Comparison of ENCODE assay signal across 12 cellular contexts in the genomic region with DNA sequence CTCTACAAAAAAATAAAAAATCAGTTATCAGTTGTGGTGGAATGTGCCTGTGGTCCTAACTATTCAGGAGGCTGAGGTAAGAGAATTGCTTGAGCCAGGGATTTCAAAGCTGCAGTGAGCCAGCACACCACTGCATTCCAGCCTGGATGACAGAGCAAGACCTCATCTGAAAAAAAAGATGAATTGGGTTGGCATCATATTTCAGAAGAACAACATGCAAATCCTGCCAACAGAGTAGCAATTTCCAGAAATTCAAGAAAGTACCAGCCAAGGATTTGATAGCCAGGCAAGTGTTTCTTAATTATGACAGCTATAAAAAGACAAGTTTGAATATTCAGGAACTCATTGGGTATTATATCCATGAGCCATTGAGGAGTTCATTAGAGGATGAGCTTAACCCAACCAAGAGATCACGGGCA.
DNase-seq lines count a peak whose midpoint lies in the region; ATAC-seq, FAIRE-seq and TF ChIP-seq lines count a peak whose summit lies in the region.
"Had no signal": no experiment of that assay in that cellular context is flagged by ENCODE, and none has a peak within 500 bp of the region (broad histone marks: within the 10 kb centered on the region; RNA-seq: fewer than 3 reads in every experiment).

No MANE protein-coding gene starts in this region.

- POLR2A ChIA-PET in BJ (lab: Charles Lee) = interaction anchor here (0.6 kb wide), 1 partner anchor 76 kb away, joined by 5 read pairs; no protein-coding TSS in a partner anchor

- H3K27ac ChIP-seq in endodermal cell (ENCODE audit: low read depth, low read length) = no peak overlapping the region
- H3K27ac ChIP-seq in small intestine (ENCODE audit: low read depth in 1 of 2, low read length in 1 of 2) = no peak overlapping the region

- H3K9me3 ChIP-seq in endodermal cell (ENCODE audit: control insufficient read depth, low read length) (no peaks in the 10 kb centered on the region), small intestine (ENCODE audit: control insufficient read depth, low read depth) (no peaks in the 10 kb centered on the region)
- H3K9me3 ChIP-seq: upper lobe of left lung had no signal

- H3K27ac Mint-ChIP-seq in endodermal cell = peak overlapping the region; percentile 6
- H3K27ac Mint-ChIP-seq in neural crest cell (ENCODE audit: unreplicated experiment) = peak overlapping the region; percentile 2

- H3K4me3 ChIP-seq in BJ (ENCODE audit: low read depth, low read length) = no peak overlapping the region
- H3K4me3 ChIP-seq in endodermal cell (ENCODE audit: low read length) = no peak overlapping the region
- H3K4me3 ChIP-seq in small intestine (ENCODE audit: low read depth in 1 of 2, low read length in 2 of 2) = no peak overlapping the region
- H3K4me3 ChIP-seq: upper lobe of left lung had no signal

- H3K4me3 Mint-ChIP-seq in endodermal cell (no peak overlapping the region), neural crest cell (no peak overlapping the region)

- H3K4me1 Mint-ChIP-seq in endodermal cell = peaks cover 5% of the 10 kb centered on the region
- H3K4me1 Mint-ChIP-seq in neural crest cell = peaks cover 19% of the 10 kb centered on the region

- TF ChIP-seq CTCF in BJ (IDR thresholded peaks at IDR 0.05; ENCODE audit: insufficient read depth, low read depth, low read length) = no peak
- TF ChIP-seq CTCF in endodermal cell (conservative IDR thresholded peaks at IDR 0.05) = no peak
- no peak for TF ChIP-seq CTCF in neural crest cell (conservative IDR thresholded peaks at IDR 0.05)

- no peaks in the 10 kb centered on the region for H3K27me3 ChIP-seq in BJ (ENCODE audit: control insufficient read depth, insufficient read depth, low read length)
- no peaks in the 10 kb centered on the region for H3K27me3 ChIP-seq in endodermal cell (ENCODE audit: control insufficient read depth, insufficient read depth, low read length, poor library complexity, severe bottlenecking)
- no peaks in the 10 kb centered on the region for H3K27me3 ChIP-seq in small intestine (ENCODE audit: control insufficient read depth in 2 of 2, insufficient read depth in 2 of 2, low read length in 2 of 2)
- H3K27me3 ChIP-seq: upper lobe of left lung had no signal

- H3K4me1 ChIP-seq in endodermal cell (ENCODE audit: control insufficient read depth, insufficient read depth, low read length) (no peaks in the 10 kb centered on the region), small intestine (ENCODE audit: control insufficient read depth in 2 of 2, insufficient read depth in 1 of 2, low read depth in 1 of 2, low read length in 1 of 2) (no peaks in the 10 kb centered on the region)

- WGBS in endodermal cell (ENCODE audit: insufficient coverage in 1 of 2, insufficient read length in 1 of 2), 2 experiments = 100% methylated on average over 1 of the region's 1 CpG; no CpG with 5 or more reads in 1 of the 2 experiments
- 95 to 100% (median 97%) methylated on average over 1 of the region's 1 CpG for WGBS in small intestine, 3 donors

- peaks cover 1% of the 10 kb centered on the region for H3K36me3 Mint-ChIP-seq in endodermal cell (ENCODE audit: low read depth)
- peaks cover 2% of the 10 kb centered on the region for H3K36me3 Mint-ChIP-seq in neural crest cell (ENCODE audit: low read depth)

- H3K27me3 Mint-ChIP-seq in endodermal cell (ENCODE audit: insufficient read depth) = no peaks in the 10 kb centered on the region
- no peaks in the 10 kb centered on the region for H3K27me3 Mint-ChIP-seq in neural crest cell (ENCODE audit: low read depth)

- H3K9ac ChIP-seq in endodermal cell (ENCODE audit: extremely low read depth, low read length, poor library complexity, severe bottlenecking) = no peak overlapping the region

- DNase-seq in BJ (ENCODE audit: low read depth) (peak; percentile 35), NCI-H446 treated with DMSO at 0.1 percent for 48 hours (lab: John Stamatoyannopoulos, UW) (peak; percentile 42), endodermal cell (no peak), neural crest cell (ENCODE audit: low read depth, low spot score) (no peak), small intestine (no peak), dermis blood vessel endothelial cell (no peak), DMS 273 treated with DMSO at 0.1 percent for 48 hours (lab: John Stamatoyannopoulos, UW) (no peak)
- DNase-seq: cortex of kidney; DMS53; stimulated activated CD4-positive, alpha-beta T cell treated with anti-CD3 and anti-CD28 coated beads, Interleukin-1b, Interleukin-23, amount 100 ng/mL, for 48 hours; upper lobe of left lung had no signal

- FAIRE-seq in small intestine (lab: Jason Lieb, UNC) = no peak

- H3K36me3 ChIP-seq in BJ (ENCODE audit: control insufficient read depth, insufficient read depth, low read length) (no peaks in the 10 kb centered on the region; the same call in 1 of the 2 replicates), endodermal cell (ENCODE audit: control insufficient read depth, insufficient read depth, low read length) (peaks cover 23% of the 10 kb centered on the region), small intestine (ENCODE audit: control insufficient read depth in 2 of 2, insufficient read depth in 2 of 2, low read length in 2 of 2) (peaks cover 0 to 2% of the 10 kb centered on the region in 2 donors)

- no peak for ATAC-seq in GM19455 (IDR thresholded peaks at IDR 0.05; ENCODE audit: unreplicated experiment)

- CTCF ChIA-PET in BJ (lab: Yijun Ruan, JAX) = interaction anchor here (1.3 kb wide), 1 partner anchor 127 kb away, joined by 5 read pairs; no protein-coding TSS in a partner anchor

- no peaks in the 10 kb centered on the region for H3K9me3 Mint-ChIP-seq in endodermal cell
- no peaks in the 10 kb centered on the region for H3K9me3 Mint-ChIP-seq in neural crest cell

Comparison
In these comparisons a context has a peak if more than half of its experiments do, and no peak if none do; other contexts are left out.
1. DNase-seq: peak in BJ (single experiment) and NCI-H446 treated with DMSO at 0.1 percent for 48 hours (single experiment); none in endodermal cell (single experiment), neural crest cell (single experiment), small intestine (single experiment), dermis blood vessel endothelial cell (single experiment) and DMS 273 treated with DMSO at 0.1 percent for 48 hours (single experiment).